In the genomic region with DNA sequence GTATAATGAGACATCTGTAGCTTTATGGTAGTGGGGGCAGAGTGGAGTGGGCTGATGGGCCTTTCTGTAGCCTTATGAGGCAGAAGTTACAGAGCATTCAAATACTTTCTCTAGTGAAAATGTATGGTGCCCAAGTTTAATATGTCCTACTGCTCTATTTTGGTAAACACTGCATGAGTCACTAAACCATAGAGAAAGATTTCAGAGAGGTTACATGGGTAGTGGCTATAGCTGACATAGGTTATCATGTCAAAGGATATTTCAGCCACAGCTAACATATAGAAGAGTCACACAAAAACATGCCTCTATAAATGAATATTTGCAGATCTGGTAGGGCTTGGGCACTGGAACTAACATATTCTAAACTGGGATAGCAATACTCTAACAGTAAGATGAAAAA, we compare ENCODE assay signal across 25 cellular contexts.
DNase-seq lines count a peak whose midpoint lies in the region; ATAC-seq, FAIRE-seq and TF ChIP-seq lines count a peak whose summit lies in the region.
"Had no signal": no experiment of that assay in that cellular context is flagged by ENCODE, and none has a peak within 500 bp of the region (broad histone marks: within the 10 kb centered on the region; RNA-seq: fewer than 3 reads in every experiment).

No MANE protein-coding gene starts in this region.

- intact Hi-C loops in K562 (cut with micrococcal nuclease) (no loop called here), body of pancreas (cut with DNase I) (no loop called here)

- no peaks in the 10 kb centered on the region for H3K79me2 ChIP-seq in K562 (ENCODE audit: control insufficient read depth, insufficient read depth, low read length)

- peaks cover 2 to 6% of the 10 kb centered on the region in 2 donors for H3K9me3 Mint-ChIP-seq in activated T-cell treated with anti-CD3 and anti-CD28 coated beads, Interleukin-2, amount 50 U/mL, for 72 hours
- no peaks in the 10 kb centered on the region for H3K9me3 Mint-ChIP-seq in CD8-positive, alpha-beta memory T cell

- CTCF ChIA-PET in K562 (lab: Yijun Ruan, JAX; ENCODE audit: low intra/inter-chr PET ratio) = no interaction called here
- CTCF ChIA-PET in CD8-positive, alpha-beta memory T cell (lab: Charles Lee) = interaction anchor here (1.1 to 1.8 kb wide), 4 partner anchors 35 to 37 kb away, joined by 3 to 7 read pairs (median 5); no protein-coding TSS in a partner anchor

- DNase-seq in activated T-cell treated with anti-CD3 and anti-CD28 coated beads, Interleukin-2, amount 50 U/mL, for 72 hours = no peak
- DNase-seq in activated T-cell treated with anti-CD3 and anti-CD28 coated beads, Interleukin-2, amount 50 U/mL, for 48 hours = no peak
- DNase-seq in MV-4-11 (lab: John Stamatoyannopoulos, UW) (peak; percentile 21), K562 (ENCODE audit: extremely low read depth in 1 of 4, low spot score in 3 of 4) (no peak), body of pancreas (no peak)
- no peak for DNase-seq in CD8-positive, alpha-beta memory T cell
- DNase-seq: 8988T; ACHN; AML-193; BE2C; Calu3; CD4-positive, alpha-beta T cell; COR-L47; DMS53; DMS79 treated with DMSO at 0.1 percent for 48 hours; GF-D8; GM23248; H7 had no signal

- no peak overlapping the region for H3K27ac Mint-ChIP-seq in activated T-cell treated with anti-CD3 and anti-CD28 coated beads, Interleukin-2, amount 50 U/mL, for 72 hours
- H3K27ac Mint-ChIP-seq in CD8-positive, alpha-beta memory T cell = no peak overlapping the region
- H3K27ac Mint-ChIP-seq: CD14-positive monocyte; CD4-positive, alpha-beta T cell had no signal

- BruUV-seq in K562 (replicated peaks; lab: Mats Ljungman, UMichigan) = no TSS peak

- no peak overlapping the region for H3K4me2 ChIP-seq in K562 (ENCODE audit: insufficient read depth, low read length)
- H3K4me2 ChIP-seq: A549 had no signal

- H3K4me1 Mint-ChIP-seq in activated T-cell treated with anti-CD3 and anti-CD28 coated beads, Interleukin-2, amount 50 U/mL, for 72 hours (ENCODE audit: low read depth) = peaks cover 26% of the 10 kb centered on the region
- H3K4me1 Mint-ChIP-seq in CD8-positive, alpha-beta memory T cell = peaks cover 36 to 47% (median 42%) of the 10 kb centered on the region in 3 donors

- no peak overlapping the region for H3K4me3 Mint-ChIP-seq in activated T-cell treated with anti-CD3 and anti-CD28 coated beads, Interleukin-2, amount 50 U/mL, for 72 hours
- H3K4me3 Mint-ChIP-seq in CD8-positive, alpha-beta memory T cell = no peak overlapping the region
- H3K4me3 Mint-ChIP-seq: CD14-positive monocyte; CD4-positive, alpha-beta T cell had no signal

- H3K36me3 Mint-ChIP-seq in activated T-cell treated with anti-CD3 and anti-CD28 coated beads, Interleukin-2, amount 50 U/mL, for 72 hours (ENCODE audit: insufficient read depth in 2 of 2) = peaks cover 2 to 6% of the 10 kb centered on the region in 2 donors
- peaks cover 0 to 3% (median 0%) of the 10 kb centered on the region in 3 donors for H3K36me3 Mint-ChIP-seq in CD8-positive, alpha-beta memory T cell
- H3K36me3 Mint-ChIP-seq: CD14-positive monocyte had no signal

- in situ Hi-C loops in K562 (cut with MboI) = no loop called here

- no peaks in the 10 kb centered on the region for H3K9me1 ChIP-seq in K562 (ENCODE audit: control insufficient read depth, insufficient read depth, low read length)

- H3K27me3 ChIP-seq in K562 (ENCODE audit: control insufficient read depth in 2 of 2, insufficient read depth in 2 of 2, low read length in 2 of 2) (no peaks in the 10 kb centered on the region), body of pancreas (no peaks in the 10 kb centered on the region)
- no peaks in the 10 kb centered on the region for H3K27me3 ChIP-seq in CD8-positive, alpha-beta memory T cell (ENCODE audit: insufficient read depth, low read length, poor library complexity, severe bottlenecking)
- H3K27me3 ChIP-seq: BE2C; BLaER1 treated with 17β-estradiol and CSF1 and Interleukin-3, amounts not matched to agents 10 nM and 100 nM had no signal

- POLR2A ChIA-PET in K562 (lab: Yijun Ruan, JAX) = interaction anchor here (1.1 kb wide), 1 partner anchor 9 kb away, joined by 3 read pairs; no protein-coding TSS in a partner anchor
- POLR2A ChIA-PET in CD8-positive, alpha-beta memory T cell (lab: Charles Lee) = no interaction called here

- TF ChIP-seq RAD21 in K562 (CRISPR knock-in tag; conservative IDR thresholded peaks at IDR 0.05 in 1 of 2, IDR thresholded peaks at IDR 0.05 in 1 of 2) = no peak

- H3K4me1 ChIP-seq in K562 (replicated peaks in 1 of 2; ENCODE audit: control insufficient read depth in 2 of 2, insufficient read depth in 2 of 2, low read length in 2 of 2) (no peaks in the 10 kb centered on the region), body of pancreas (no peaks in the 10 kb centered on the region)
- peaks cover 40% of the 10 kb centered on the region for H3K4me1 ChIP-seq in CD8-positive, alpha-beta memory T cell (ENCODE audit: insufficient read depth, low read length)
- H3K4me1 ChIP-seq: A549, BE2C had no signal

- no peak for TF ChIP-seq CTCF in K562 (IDR thresholded peaks at IDR 0.05 in 2 of 3, conservative IDR thresholded peaks at IDR 0.05 in 1 of 3; ENCODE audit: insufficient read depth in 2 of 3, low read depth in 1 of 3, low read length in 3 of 3)
- TF ChIP-seq CTCF in body of pancreas (IDR thresholded peaks at IDR 0.05) = no peak

- ATAC-seq in activated T-cell treated with anti-CD3 and anti-CD28 coated beads, Interleukin-2, amount 50 U/mL, for 72 hours (replicated peaks in 1 of 2) = peak; percentile 40 to 65
- ATAC-seq in K562 (no peak), body of pancreas (no peak)
- ATAC-seq: A549, HCT116 had no signal

- no peak for FAIRE-seq in K562 (lab: Jason Lieb, UNC)
- FAIRE-seq: A549, GM12891, GM18507, H1 had no signal

- TF ChIP-seq POLR2A in K562 (conservative IDR thresholded peaks at IDR 0.05) (no peak), body of pancreas (IDR thresholded peaks at IDR 0.05) (no peak)

- TF ChIP-seq EP300 in K562 (IDR thresholded peaks at IDR 0.05; ENCODE audit: low read length) = no peak

- no peaks in the 10 kb centered on the region for H3K36me3 ChIP-seq in K562 (ENCODE audit: control insufficient read depth, insufficient read depth, low read length)
- no peaks in the 10 kb centered on the region for H3K36me3 ChIP-seq in body of pancreas (replicated peaks in 1 of 2; ENCODE audit: insufficient read depth in 1 of 2, low read depth in 2 of 2)
- H3K36me3 ChIP-seq in CD8-positive, alpha-beta memory T cell (ENCODE audit: insufficient read depth, low read length) = no peaks in the 10 kb centered on the region
- H3K36me3 ChIP-seq: BE2C had no signal

- no peak overlapping the region for H3K9ac ChIP-seq in K562 (ENCODE audit: insufficient read depth in 1 of 2, low read depth in 2 of 2, low read length in 2 of 2)
- H3K9ac ChIP-seq: BLaER1 treated with 17β-estradiol and CSF1 and Interleukin-3, amounts not matched to agents 10 nM and 100 nM; GM23248 had no signal

- no peaks in the 10 kb centered on the region for H3K27me3 Mint-ChIP-seq in activated T-cell treated with anti-CD3 and anti-CD28 coated beads, Interleukin-2, amount 50 U/mL, for 72 hours (ENCODE audit: low read depth)
- H3K27me3 Mint-ChIP-seq in CD8-positive, alpha-beta memory T cell = no peaks in the 10 kb centered on the region
- H3K27me3 Mint-ChIP-seq: CD4-positive, alpha-beta T cell had no signal

- H4K20me1 ChIP-seq in K562 (replicated peaks; ENCODE audit: control insufficient read depth, insufficient read depth, low read length) = no peaks in the 10 kb centered on the region
- H4K20me1 ChIP-seq: BLaER1 treated with 17β-estradiol and CSF1 and Interleukin-3, amounts not matched to agents 10 nM and 100 nM had no signal

- H3K4me3 ChIP-seq in K562 = no peak overlapping the region
- no peak overlapping the region for H3K4me3 ChIP-seq in body of pancreas
- H3K4me3 ChIP-seq in CD8-positive, alpha-beta memory T cell (ENCODE audit: low read length) = no peak overlapping the region
- H3K4me3 ChIP-seq: A549; BLaER1 treated with 17β-estradiol and CSF1 and Interleukin-3, amounts not matched to agents 10 nM and 100 nM; GM23248 had no signal

- no peak overlapping the region for H2AFZ ChIP-seq in K562 (ENCODE audit: low read depth, low read length)
- H2AFZ ChIP-seq: GM23248 had no signal

- no peaks in the 10 kb centered on the region for H3K9me3 ChIP-seq in K562 (replicated peaks; ENCODE audit: control insufficient read depth, insufficient read depth, low read depth, low read length)
- no peaks in the 10 kb centered on the region for H3K9me3 ChIP-seq in body of pancreas
- no peaks in the 10 kb centered on the region for H3K9me3 ChIP-seq in CD8-positive, alpha-beta memory T cell (ENCODE audit: low read length)
- H3K9me3 ChIP-seq: A549, BE2C had no signal

- no peak overlapping the region for H3K27ac ChIP-seq in K562 (ENCODE audit: extremely low read depth, low read depth, low read length)
- no peak overlapping the region for H3K27ac ChIP-seq in body of pancreas
- H3K27ac ChIP-seq in CD8-positive, alpha-beta memory T cell (ENCODE audit: low read depth, low read length) = no peak overlapping the region
- H3K27ac ChIP-seq: A549; BLaER1 treated with 17β-estradiol and CSF1 and Interleukin-3, amounts not matched to agents 10 nM and 100 nM; GM23248 had no signal

TF ChIP-seq in K562, 482 proteins besides CTCF, POLR2A, EP300 and RAD21:
- TF ChIP-seq FOSL1 (tag; conservative IDR thresholded peaks at IDR 0.05) (0 out of 2 replicates have a peak, but pooled peaks have one; percentile 17), EZH2 (IDR thresholded peaks at IDR 0.05; ENCODE audit: borderline replicate concordance, low read depth, low read length) (no peak)

Comparison
In these comparisons a context has a peak if more than half of its experiments do, and no peak if none do; other contexts are left out.
1. ATAC-seq: peak in activated T-cell treated with anti-CD3 and anti-CD28 coated beads, Interleukin-2, amount 50 U/mL, for 72 hours (2 of 2); none in K562 (single experiment) and body of pancreas (single experiment).